Comparison of ENCODE assay signal across 11 cellular contexts in genomic region chr1:243821177-243821680, GRCh38. TPM values are rescaled to one million over a fixed set of nuclear protein-coding genes. Genes with fewer than 3 reads are reported as not detected.
"Had no signal": no experiment of that assay in that cellular context is flagged by ENCODE, and none has a peak within 500 bp of the region (broad histone marks: within the 10 kb centered on the region; RNA-seq: fewer than 3 reads in every experiment).

No MANE protein-coding gene starts in this region.

- H3K27ac ChIP-seq: HL-60, KMS-11 had no signal

- H3K27ac Mint-ChIP-seq: IgD-negative memory B cell had no signal

- H3K4me3 ChIP-seq: K562 had no signal

- H3K4me3 Mint-ChIP-seq: IgD-negative memory B cell had no signal

- ATAC-seq: HepG2, K562 had no signal

- FAIRE-seq: HepG2, HTR-8/SVneo, K562 had no signal

- H3K9ac ChIP-seq: KMS-11 had no signal

- H3K4me2 ChIP-seq: KMS-11 had no signal

- H3K27me3 Mint-ChIP-seq: IgD-negative memory B cell had no signal

- DNase-seq: IMR-90, Karpas-422, KBM-7, KG1 had no signal

RNA-seq across cellular contexts. Expression of gene AKT3, which starts 28.8 kb away (rescaled TPM):
- total RNA-seq: HT-29 had no signal
